ENCODE assay signal across 12 cellular contexts in the genomic region with DNA sequence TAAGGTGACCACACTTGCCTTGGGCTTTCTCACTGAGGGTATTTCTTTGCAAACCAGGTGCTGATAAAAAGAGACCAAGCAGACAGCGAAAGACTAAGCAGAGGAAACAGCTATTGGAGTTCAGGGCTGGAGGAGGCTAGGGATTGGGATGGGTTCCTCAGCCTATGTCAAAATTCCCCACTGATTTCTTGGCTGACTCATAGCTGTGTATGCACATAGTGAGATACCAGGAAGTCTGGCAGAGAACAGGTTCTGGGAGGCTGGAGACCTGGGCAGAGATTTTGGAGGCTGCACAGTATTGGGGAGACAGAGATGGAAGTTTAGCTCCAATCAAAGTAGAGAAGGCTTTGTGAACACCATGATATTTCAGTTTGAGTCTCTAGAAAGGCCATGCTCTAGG. TPM values are rescaled to one million over a fixed set of nuclear protein-coding genes. Genes with fewer than 3 reads are reported as not detected.
DNase-seq lines count a peak whose midpoint lies in the region; ATAC-seq and TF ChIP-seq lines count a peak whose summit lies in the region.
"Had no signal": no experiment of that assay in that cellular context is flagged by ENCODE, and none has a peak within 500 bp of the region (broad histone marks: within the 10 kb centered on the region; RNA-seq: fewer than 3 reads in every experiment).

No MANE protein-coding gene starts in this region.

- POLR2A ChIA-PET in MCF 10A (lab: Yijun Ruan, JAX) = interaction anchor here (0.5 to 2.5 kb wide), 9 partner anchors 10 to 834 kb away, joined by 3 to 17 read pairs (median 4); partner anchors contain the start of genes S100PBP and YARS1

- H3K9me3 Mint-ChIP-seq in MCF 10A (ENCODE audit: unreplicated experiment) = no peaks in the 10 kb centered on the region

- no peak overlapping the region for H3K4me3 Mint-ChIP-seq in MCF 10A (ENCODE audit: unreplicated experiment)

- BruUV-seq in MCF 10A (replicated peaks; lab: Mats Ljungman, UMichigan) = no TSS peak

- H3K9me3 ChIP-seq in breast epithelium = no peaks in the 10 kb centered on the region
- H3K9me3 ChIP-seq: SJCRH30, tibial nerve had no signal

- peak; percentile 58 for DNase-seq in MCF 10A (ENCODE audit: unreplicated experiment)
- no peak for DNase-seq in breast epithelium (ENCODE audit: low spot score in 2 of 2)
- peak; percentile 47 for DNase-seq in fibroblast of peridontal ligament (ENCODE audit: extremely low read depth)
- DNase-seq: cortex of kidney; SJCRH30; stimulated activated CD4-positive, alpha-beta T cell treated with anti-CD3 and anti-CD28 coated beads, Interleukin-15, amount 100 ng/mL, for 24 hours had no signal

- H3K36me3 ChIP-seq in breast epithelium = no peaks in the 10 kb centered on the region

- ATAC-seq in SK-N-SH treated with all-trans-retinoic acid at 6 μM for 48 hours (peak; percentile 52; the same call in 2 of the 3 replicates), GM19324 (IDR thresholded peaks at IDR 0.05; ENCODE audit: low FRiP score, unreplicated experiment) (no peak), GM18511 (IDR thresholded peaks at IDR 0.05; ENCODE audit: unreplicated experiment) (no peak), GM18873 (IDR thresholded peaks at IDR 0.05; ENCODE audit: low FRiP score, unreplicated experiment) (no peak), GM18498 (IDR thresholded peaks at IDR 0.05; ENCODE audit: unreplicated experiment) (no peak)

- H3K27me3 ChIP-seq in breast epithelium = no peaks in the 10 kb centered on the region
- H3K27me3 ChIP-seq: SJCRH30, tibial nerve had no signal

- H3K27ac Mint-ChIP-seq in MCF 10A (ENCODE audit: low read depth, unreplicated experiment) = peak overlapping the region; percentile 44

- no peak overlapping the region for H3K4me3 ChIP-seq in breast epithelium
- H3K4me3 ChIP-seq: SJCRH30, tibial nerve had no signal

- H3K4me1 ChIP-seq in breast epithelium = no peaks in the 10 kb centered on the region
- H3K4me1 ChIP-seq: SJCRH30 had no signal

- H3K27me3 Mint-ChIP-seq in MCF 10A (ENCODE audit: insufficient read depth, unreplicated experiment) = no peaks in the 10 kb centered on the region

- intact Hi-C loops in MCF 10A (cut with micrococcal nuclease) (no loop called here), breast epithelium (cut with DNase I; ENCODE audit: low total_unique reads) (no loop called here)

- H3K36me3 Mint-ChIP-seq in MCF 10A (ENCODE audit: insufficient read depth, unreplicated experiment) = peaks cover 94% of the 10 kb centered on the region

- CTCF ChIA-PET in MCF 10A (lab: Yijun Ruan, JAX) = interaction anchor here (0.6 to 1.2 kb wide), 5 partner anchors 23 to 79 kb away, joined by 3 to 6 read pairs (median 4); no protein-coding TSS in a partner anchor

- no peak for TF ChIP-seq POLR2A in breast epithelium (IDR thresholded peaks at IDR 0.05)

- no peak overlapping the region for H3K27ac ChIP-seq in breast epithelium
- H3K27ac ChIP-seq: SJCRH30, tibial nerve had no signal

- peaks cover 12% of the 10 kb centered on the region for H3K4me1 Mint-ChIP-seq in MCF 10A (ENCODE audit: insufficient read depth, unreplicated experiment)

- TF ChIP-seq CTCF in MCF 10A (IDR thresholded peaks at IDR 0.05; ENCODE audit: unreplicated experiment) (no peak), breast epithelium (IDR thresholded peaks at IDR 0.05) (no peak)

TF ChIP-seq in SK-N-SH treated with all-trans-retinoic acid at 6 μM for 48 hours, 23 proteins besides CTCF, POLR2A, EP300 and RAD21 (continues in another document):
- TF ChIP-seq, protein P1, sequence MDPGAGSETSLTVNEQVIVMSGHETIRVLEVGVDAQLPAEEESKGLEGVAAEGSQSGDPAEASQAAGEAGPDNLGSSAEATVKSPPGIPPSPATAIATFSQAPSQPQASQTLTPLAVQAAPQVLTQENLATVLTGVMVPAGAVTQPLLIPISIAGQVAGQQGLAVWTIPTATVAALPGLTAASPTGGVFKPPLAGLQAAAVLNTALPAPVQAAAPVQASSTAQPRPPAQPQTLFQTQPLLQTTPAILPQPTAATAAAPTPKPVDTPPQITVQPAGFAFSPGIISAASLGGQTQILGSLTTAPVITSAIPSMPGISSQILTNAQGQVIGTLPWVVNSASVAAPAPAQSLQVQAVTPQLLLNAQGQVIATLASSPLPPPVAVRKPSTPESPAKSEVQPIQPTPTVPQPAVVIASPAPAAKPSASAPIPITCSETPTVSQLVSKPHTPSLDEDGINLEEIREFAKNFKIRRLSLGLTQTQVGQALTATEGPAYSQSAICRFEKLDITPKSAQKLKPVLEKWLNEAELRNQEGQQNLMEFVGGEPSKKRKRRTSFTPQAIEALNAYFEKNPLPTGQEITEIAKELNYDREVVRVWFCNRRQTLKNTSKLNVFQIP (CRISPR knock-in tag; IDR thresholded peaks at IDR 0.05; ENCODE audit: borderline replicate concordance, low read depth) = no peak
- TF ChIP-seq BACH2 (CRISPR knock-in tag; IDR thresholded peaks at IDR 0.05; ENCODE audit: borderline replicate concordance) = no peak
- no peak for TF ChIP-seq ISL1 (CRISPR knock-in tag; IDR thresholded peaks at IDR 0.05)
- no peak for TF ChIP-seq RARB (CRISPR knock-in tag; IDR thresholded peaks at IDR 0.05)
- no peak for TF ChIP-seq ZC3H10 (CRISPR knock-in tag; IDR thresholded peaks at IDR 0.05)
- TF ChIP-seq SNAI2 (CRISPR knock-in tag; IDR thresholded peaks at IDR 0.05) = no peak
- TF ChIP-seq GLIS3 (CRISPR knock-in tag; IDR thresholded peaks at IDR 0.05) = no peak
- TF ChIP-seq, protein P2, sequence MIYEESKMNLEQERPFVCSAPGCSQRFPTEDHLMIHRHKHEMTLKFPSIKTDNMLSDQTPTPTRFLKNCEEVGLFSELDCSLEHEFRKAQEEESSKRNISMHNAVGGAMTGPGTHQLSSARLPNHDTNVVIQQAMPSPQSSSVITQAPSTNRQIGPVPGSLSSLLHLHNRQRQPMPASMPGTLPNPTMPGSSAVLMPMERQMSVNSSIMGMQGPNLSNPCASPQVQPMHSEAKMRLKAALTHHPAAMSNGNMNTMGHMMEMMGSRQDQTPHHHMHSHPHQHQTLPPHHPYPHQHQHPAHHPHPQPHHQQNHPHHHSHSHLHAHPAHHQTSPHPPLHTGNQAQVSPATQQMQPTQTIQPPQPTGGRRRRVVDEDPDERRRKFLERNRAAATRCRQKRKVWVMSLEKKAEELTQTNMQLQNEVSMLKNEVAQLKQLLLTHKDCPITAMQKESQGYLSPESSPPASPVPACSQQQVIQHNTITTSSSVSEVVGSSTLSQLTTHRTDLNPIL (CRISPR knock-in tag; IDR thresholded peaks at IDR 0.05; ENCODE audit: low read depth) = no peak
- no peak for TF ChIP-seq CSRNP3 (CRISPR knock-in tag; IDR thresholded peaks at IDR 0.05)
- TF ChIP-seq TSHZ2 (CRISPR knock-in tag; IDR thresholded peaks at IDR 0.05) = no peak
- no peak for TF ChIP-seq ZNF8 (CRISPR knock-in tag; IDR thresholded peaks at IDR 0.05)
- no peak for TF ChIP-seq PATZ1 (CRISPR knock-in tag; IDR thresholded peaks at IDR 0.05; ENCODE audit: borderline replicate concordance)

RNA-seq across cellular contexts. Expression of gene YARS1, which starts 25.3 kb away (rescaled TPM):
- total RNA-seq in MCF 10A (2022) (347 and 372 TPM in 2 replicates), breast epithelium (10 to 100 TPM; 53.8 to 67.5 (median 67.2) TPM)

RNA-seq across cellular contexts. Expression of gene S100PBP, which starts 25.6 kb away (rescaled TPM):
- total RNA-seq in MCF 10A (2022) (24.4 and 34.1 TPM in 2 replicates), breast epithelium (10 to 100 TPM; 25.0 to 49.0 (median 29.5) TPM)

Comparison
In these comparisons a context has a peak if more than half of its experiments do, and no peak if none do; other contexts are left out.
1. DNase-seq: peak in MCF 10A (single experiment) and fibroblast of peridontal ligament (single experiment); none in breast epithelium (0 of 2).